Comparison of ENCODE assay signal across 10 cellular contexts in genomic region chr1:71610489-71610888, GRCh38.
"Had no signal": no experiment of that assay in that cellular context is flagged by ENCODE, and none has a peak within 500 bp of the region (broad histone marks: within the 10 kb centered on the region; RNA-seq: fewer than 3 reads in every experiment).

No MANE protein-coding gene starts in this region.

- H3K9me3 ChIP-seq: HAP-1 had no signal

- H3K4me1 Mint-ChIP-seq: IgD-negative memory B cell had no signal

- H3K36me3 Mint-ChIP-seq: IgD-negative memory B cell had no signal

- H3K4me1 ChIP-seq: HAP-1 had no signal

- ATAC-seq: HCT116, HepG2 had no signal

- H3K4me3 Mint-ChIP-seq: HFFc6, IgD-negative memory B cell had no signal

- H3K27ac Mint-ChIP-seq: HFFc6 had no signal

- H3K9ac ChIP-seq: GM23248 had no signal

- DNase-seq: GM23248, GOT3, H7, HFFc6, KBM-7 had no signal

- H3K27ac ChIP-seq: GM23248, HL-60 had no signal

- H3K27me3 Mint-ChIP-seq: IgD-negative memory B cell had no signal

- H3K9me3 Mint-ChIP-seq: HFFc6 had no signal

- H3K36me3 ChIP-seq: HAP-1 had no signal

- H2AFZ ChIP-seq: GM23248 had no signal

- H3K4me3 ChIP-seq: GM23248, HAP-1 had no signal
